ENCODE assay signal across 11 cellular contexts in the genomic region with DNA sequence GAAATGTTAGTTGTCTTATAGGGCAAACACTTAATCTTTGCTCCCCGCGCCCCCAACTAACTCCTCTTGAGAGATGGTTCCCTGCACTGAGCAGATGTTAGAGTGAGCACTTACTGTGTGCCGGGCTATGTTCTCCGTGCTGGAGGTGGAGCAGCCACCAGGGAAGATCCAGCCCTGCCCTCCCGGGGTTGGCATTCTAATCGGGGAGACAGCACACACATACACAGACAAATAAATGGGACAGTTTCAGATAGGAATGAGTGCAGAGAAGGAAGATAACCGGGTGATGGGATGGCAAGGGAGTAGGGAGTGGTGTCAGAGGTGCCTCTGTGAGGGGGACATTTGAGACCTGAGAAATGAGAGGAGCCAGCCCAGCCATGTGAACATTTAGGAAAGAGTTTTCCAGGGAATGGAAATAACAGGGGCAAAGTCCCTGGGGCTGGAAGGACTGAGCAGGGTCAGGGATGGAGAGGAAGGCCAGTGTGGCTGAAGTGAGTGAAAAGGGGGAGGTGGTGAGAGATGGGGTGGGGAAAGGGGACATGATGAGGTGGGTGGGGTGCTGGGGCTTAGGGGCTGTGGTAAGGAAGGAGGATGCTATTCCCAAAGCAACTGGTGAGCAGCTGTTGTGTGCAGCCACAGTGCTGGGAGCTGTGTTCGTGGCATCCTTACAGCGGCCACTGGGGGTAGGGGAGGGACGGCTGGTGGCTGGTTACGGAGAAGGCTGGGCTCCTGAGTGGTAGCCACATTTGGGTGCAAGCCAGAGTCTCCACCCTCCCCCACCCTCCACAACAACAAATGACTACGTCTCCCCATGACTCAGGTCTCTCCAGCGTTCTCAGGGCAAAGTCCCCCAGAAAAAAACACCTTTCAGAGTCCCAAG. TPM values are rescaled to one million over a fixed set of nuclear protein-coding genes. Genes with fewer than 3 reads are reported as not detected.
DNase-seq lines count a peak whose midpoint lies in the region; ATAC-seq and TF ChIP-seq lines count a peak whose summit lies in the region.
"Had no signal": no experiment of that assay in that cellular context is flagged by ENCODE, and none has a peak within 500 bp of the region (broad histone marks: within the 10 kb centered on the region; RNA-seq: fewer than 3 reads in every experiment).

No MANE protein-coding gene starts in this region.

- no peak for TF ChIP-seq CTCF in stomach (IDR thresholded peaks at IDR 0.05)

- CTCF ChIA-PET in activated CD8-positive, alpha-beta T cell treated with anti-CD3 and anti-CD28 coated beads, Interleukin-2, amount 10 ng/mL, durations not matched to agents 7 days and 5 days (lab: Charles Lee): no interaction called here

- H3K9me3 Mint-ChIP-seq in activated CD8-positive, alpha-beta T cell treated with anti-CD3 and anti-CD28 coated beads, Interleukin-2, amount 10 ng/mL, durations not matched to agents 7 days and 5 days (ENCODE audit: insufficient read depth): no peaks in the 10 kb centered on the region
- H3K9me3 Mint-ChIP-seq: T-helper 1 cell treated with Interleukin-12 subunit alpha and Interleukin-12 subunit beta and Interleukin-4 antibody, amounts not matched to agents 30 μg/mL and 1 μg/mL, for 36 hours had no signal

- TF ChIP-seq EP300 in stomach (IDR thresholded peaks at IDR 0.05): no peak

- peak overlapping the region in 2 of 5 donors; percentile 49 to 59 for H3K27ac ChIP-seq in stomach
- H3K27ac ChIP-seq: tibial artery had no signal

- H3K9me3 ChIP-seq in stomach: no peaks in the 10 kb centered on the region
- H3K9me3 ChIP-seq: tibial artery had no signal

- H3K27me3 ChIP-seq in stomach: peaks cover 0 to 34% (median 0%) of the 10 kb centered on the region in 3 donors

- H3K27ac Mint-ChIP-seq in activated CD8-positive, alpha-beta T cell treated with anti-CD3 and anti-CD28 coated beads, Interleukin-2, amount 10 ng/mL, durations not matched to agents 7 days and 5 days: peak overlapping the region; percentile 48
- H3K27ac Mint-ChIP-seq: T-helper 1 cell treated with Interleukin-12 subunit alpha and Interleukin-12 subunit beta and Interleukin-4 antibody, amounts not matched to agents 30 μg/mL and 1 μg/mL, for 36 hours had no signal

- intact Hi-C loops in stomach (cut with DNase I; ENCODE audit: low total_unique reads): no loop called here

- H3K27me3 Mint-ChIP-seq in activated CD8-positive, alpha-beta T cell treated with anti-CD3 and anti-CD28 coated beads, Interleukin-2, amount 10 ng/mL, durations not matched to agents 7 days and 5 days (ENCODE audit: low read depth): peaks cover 33% of the 10 kb centered on the region

- DNase-seq in activated CD4-positive, alpha-beta T cell treated with anti-CD3 and anti-CD28 coated beads for 48 hours: peak; percentile 29
- DNase-seq in activated CD4-positive, alpha-beta T cell treated with anti-CD3 and anti-CD28 coated beads, Interleukin-2, amount 50 U/mL, for 1 hour: no peak
- peak; percentile 42 for DNase-seq in activated CD8-positive, alpha-beta T cell treated with anti-CD3 and anti-CD28 coated beads, Interleukin-2, amount 10 ng/mL, durations not matched to agents 7 days and 5 days
- DNase-seq in iPS-NIHi11 (ENCODE audit: low spot score): peak; percentile 47
- peak; percentile 50 for DNase-seq in stomach
- DNase-seq in 8988T: no peak
- DNase-seq in HuH-7.5 (ENCODE audit: low spot score): no peak
- DNase-seq: activated effector memory CD4-positive, alpha-beta T cell treated with anti-CD3 and anti-CD28 coated beads, Interleukin-2, amount 50 U/mL, for 16 hours had no signal

- ATAC-seq in activated CD8-positive, alpha-beta T cell treated with anti-CD3 and anti-CD28 coated beads, Interleukin-2, amount 10 ng/mL, durations not matched to agents 7 days and 5 days: peak; percentile 66
- no peak for ATAC-seq in GM21515 (IDR thresholded peaks at IDR 0.05; ENCODE audit: unreplicated experiment)

- POLR2A ChIA-PET in activated CD8-positive, alpha-beta T cell treated with anti-CD3 and anti-CD28 coated beads, Interleukin-2, amount 10 ng/mL, durations not matched to agents 7 days and 5 days (lab: Charles Lee): no interaction called here

- no peaks in the 10 kb centered on the region for H3K36me3 ChIP-seq in stomach
- H3K36me3 ChIP-seq: tibial artery had no signal

- H3K36me3 Mint-ChIP-seq in activated CD8-positive, alpha-beta T cell treated with anti-CD3 and anti-CD28 coated beads, Interleukin-2, amount 10 ng/mL, durations not matched to agents 7 days and 5 days (ENCODE audit: low read depth): no peaks in the 10 kb centered on the region

- no peak for TF ChIP-seq POLR2A in stomach (IDR thresholded peaks at IDR 0.05)

- 43 to 65% (median 50%) methylated on average over 12 to 13 of the region's 13 CpGs for WGBS in stomach, 5 donors

- peaks cover 43% of the 10 kb centered on the region for H3K4me1 Mint-ChIP-seq in activated CD8-positive, alpha-beta T cell treated with anti-CD3 and anti-CD28 coated beads, Interleukin-2, amount 10 ng/mL, durations not matched to agents 7 days and 5 days (ENCODE audit: low read depth)

- no peak overlapping the region for H3K4me3 ChIP-seq in stomach
- H3K4me3 ChIP-seq: tibial artery had no signal

- peaks cover 0 to 30% (median 2%) of the 10 kb centered on the region in 4 donors for H3K4me1 ChIP-seq in stomach
- H3K4me1 ChIP-seq: tibial artery had no signal

- peak overlapping the region; percentile 10 for H3K4me3 Mint-ChIP-seq in activated CD8-positive, alpha-beta T cell treated with anti-CD3 and anti-CD28 coated beads, Interleukin-2, amount 10 ng/mL, durations not matched to agents 7 days and 5 days
- H3K4me3 Mint-ChIP-seq: T-helper 1 cell treated with Interleukin-12 subunit alpha and Interleukin-12 subunit beta and Interleukin-4 antibody, amounts not matched to agents 30 μg/mL and 1 μg/mL, for 36 hours had no signal

RNA-seq across cellular contexts. Expression of a gene that starts 15.4 kb away (rescaled TPM):
- total RNA-seq in activated CD8-positive, alpha-beta T cell treated with anti-CD3 and anti-CD28 coated beads, Interleukin-2, amount 10 ng/mL, durations not matched to agents 7 days and 5 days: under 1 TPM; 0.31 to 0.32 TPM
- total RNA-seq in stomach: 10 to 100 TPM in 3 of 5 donors, 1 to 10 TPM in 2; 1.2 to 34.1 (median 13.3) TPM
- 1 to 10 TPM; 2.7 to 9.5 (median 8.5) TPM for polyA plus RNA-seq in stomach

Comparison
In these comparisons a context has a peak if more than half of its experiments do, and no peak if none do; other contexts are left out.
1. DNase-seq: peak in activated CD4-positive, alpha-beta T cell treated with anti-CD3 and anti-CD28 coated beads for 48 hours (single experiment), activated CD8-positive, alpha-beta T cell treated with anti-CD3 and anti-CD28 coated beads, Interleukin-2, amount 10 ng/mL, durations not matched to agents 7 days and 5 days (single experiment), iPS-NIHi11 (single experiment) and stomach (single experiment); none in activated CD4-positive, alpha-beta T cell treated with anti-CD3 and anti-CD28 coated beads, Interleukin-2, amount 50 U/mL, for 1 hour (single experiment), 8988T (single experiment) and HuH-7.5 (single experiment).